ENCODE assay signal across 1 cellular context in the genomic region with DNA sequence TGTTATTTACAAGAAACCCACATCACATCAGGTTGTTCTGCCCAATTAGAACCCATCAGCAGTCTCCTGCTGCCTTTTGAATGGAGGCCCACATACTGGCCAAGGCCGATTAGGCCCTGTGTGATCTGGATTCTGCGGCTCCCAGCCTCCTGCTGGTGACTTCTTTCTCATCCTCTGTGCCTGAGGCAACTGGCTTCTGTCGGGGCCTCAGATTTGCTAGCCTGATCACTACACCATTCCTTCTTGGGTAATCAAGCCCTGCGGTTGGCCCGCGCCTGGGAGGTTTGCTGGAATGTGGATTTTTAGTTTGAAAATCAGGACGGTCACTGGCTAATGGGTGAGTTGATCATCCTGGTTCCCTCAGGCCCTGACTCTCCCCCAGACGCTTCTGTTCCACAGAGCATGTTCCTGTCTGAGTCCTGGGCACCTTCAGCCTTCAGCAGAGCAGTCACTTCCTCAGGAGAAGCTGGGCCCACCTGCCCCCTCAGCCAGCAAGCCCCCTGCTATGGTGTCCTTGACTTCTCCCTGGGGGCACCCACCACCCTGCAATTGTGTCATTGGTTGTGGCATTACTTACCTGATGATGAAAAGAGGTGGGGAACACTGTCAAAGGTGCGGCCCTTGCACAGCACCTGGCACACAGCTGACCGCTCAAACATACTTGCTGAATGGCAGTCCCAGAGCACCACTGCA.
TF ChIP-seq lines count a peak whose summit lies in the region.

No MANE protein-coding gene starts in this region.

TF ChIP-seq in IMR-90, 13 proteins besides CTCF, POLR2A, EP300 and RAD21 (continued from another document):
- TF ChIP-seq, protein P1, sequence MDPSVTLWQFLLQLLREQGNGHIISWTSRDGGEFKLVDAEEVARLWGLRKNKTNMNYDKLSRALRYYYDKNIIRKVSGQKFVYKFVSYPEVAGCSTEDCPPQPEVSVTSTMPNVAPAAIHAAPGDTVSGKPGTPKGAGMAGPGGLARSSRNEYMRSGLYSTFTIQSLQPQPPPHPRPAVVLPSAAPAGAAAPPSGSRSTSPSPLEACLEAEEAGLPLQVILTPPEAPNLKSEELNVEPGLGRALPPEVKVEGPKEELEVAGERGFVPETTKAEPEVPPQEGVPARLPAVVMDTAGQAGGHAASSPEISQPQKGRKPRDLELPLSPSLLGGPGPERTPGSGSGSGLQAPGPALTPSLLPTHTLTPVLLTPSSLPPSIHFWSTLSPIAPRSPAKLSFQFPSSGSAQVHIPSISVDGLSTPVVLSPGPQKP (IDR thresholded peaks at IDR 0.05; ENCODE audit: borderline replicate concordance, low read depth, low read length): no peak
- TF ChIP-seq NFE2L2 (IDR thresholded peaks at IDR 0.05; ENCODE audit: low read depth, low read length) (no peak), BHLHE40 (IDR thresholded peaks at IDR 0.05; ENCODE audit: low read depth, low read length) (no peak), MXI1 (IDR thresholded peaks at IDR 0.05; ENCODE audit: borderline replicate concordance, low read depth, low read length) (no peak)
